In genomic region chr9:111868475-111868874, GRCh38 we compare ENCODE assay signal across 28 cellular contexts.
"Had no signal": no experiment of that assay in that cellular context is flagged by ENCODE, and none has a peak within 500 bp of the region (broad histone marks: within the 10 kb centered on the region; RNA-seq: fewer than 3 reads in every experiment).

No MANE protein-coding gene starts in this region.

- ATAC-seq: esophagus mucosa; natural killer cell; stimulated activated memory B cell treated with anti-CD40 and anti-IgM and Interleukin-4, amounts not matched to agents 10 μg/mL and 1 μg/mL and 100 μg/mL, for 72 hours; upper lobe of right lung had no signal

- H3K27me3 Mint-ChIP-seq: activated T-cell treated with anti-CD3 and anti-CD28 coated beads, Interleukin-2, amount 50 U/mL, for 24 hours; stimulated activated memory B cell treated with anti-CD40 and anti-IgM and Interleukin-4, amounts not matched to agents 10 μg/mL and 1 μg/mL and 100 μg/mL, for 72 hours had no signal

- H3K4me3 ChIP-seq: left ventricle myocardium inferior, lung, right atrium auricular region, smooth muscle cell, suprapubic skin, tibial artery, upper lobe of right lung had no signal

- H3K36me3 ChIP-seq: left ventricle myocardium inferior, right atrium auricular region, suprapubic skin, tibial artery, upper lobe of right lung had no signal

- H3K4me1 ChIP-seq: left ventricle myocardium inferior, right atrium auricular region, suprapubic skin, tibial artery, upper lobe of right lung had no signal

- H3K36me3 Mint-ChIP-seq: natural killer cell; stimulated activated memory B cell treated with anti-CD40 and anti-IgM and Interleukin-4, amounts not matched to agents 10 μg/mL and 1 μg/mL and 100 μg/mL, for 72 hours had no signal

- H3K27ac Mint-ChIP-seq: activated CD4-positive, alpha-beta memory T cell treated with anti-CD3 and anti-CD28 coated beads, Interleukin-2, amount 10 ng/mL, durations not matched to agents 7 days and 5 days; activated CD4-positive, alpha-beta T cell treated with anti-CD3 and anti-CD28 coated beads, Interleukin-2, amount 10 ng/mL, durations not matched to agents 7 days and 5 days; activated T-cell treated with anti-CD3 and anti-CD28 coated beads, Interleukin-2, amount 50 U/mL, for 24 hours; natural killer cell; stimulated activated memory B cell treated with anti-CD40 and anti-IgM and Interleukin-4, amounts not matched to agents 10 μg/mL and 1 μg/mL and 100 μg/mL, for 72 hours had no signal

- H3K27me3 ChIP-seq: right atrium auricular region, suprapubic skin, tibial artery, upper lobe of right lung had no signal

- H3K4me3 Mint-ChIP-seq: activated CD4-positive, alpha-beta memory T cell treated with anti-CD3 and anti-CD28 coated beads, Interleukin-2, amount 10 ng/mL, durations not matched to agents 7 days and 5 days; activated CD4-positive, alpha-beta T cell treated with anti-CD3 and anti-CD28 coated beads, Interleukin-2, amount 10 ng/mL, durations not matched to agents 7 days and 5 days; activated T-cell treated with anti-CD3 and anti-CD28 coated beads, Interleukin-2, amount 50 U/mL, for 24 hours; natural killer cell; stimulated activated memory B cell treated with anti-CD40 and anti-IgM and Interleukin-4, amounts not matched to agents 10 μg/mL and 1 μg/mL and 100 μg/mL, for 72 hours had no signal

- H3K27ac ChIP-seq: left ventricle myocardium inferior, right atrium auricular region, suprapubic skin, tibial artery, upper lobe of right lung had no signal

- H3K4me2 ChIP-seq: smooth muscle cell had no signal

- H3K9me3 Mint-ChIP-seq: activated CD4-positive, alpha-beta T cell treated with anti-CD3 and anti-CD28 coated beads, Interleukin-2, amount 10 ng/mL, durations not matched to agents 7 days and 5 days; natural killer cell had no signal

- DNase-seq: activated CD4-positive, alpha-beta memory T cell treated with anti-CD3 and anti-CD28 coated beads, Interleukin-2, amount 10 ng/mL, durations not matched to agents 7 days and 5 days; activated CD4-positive, alpha-beta T cell treated with anti-CD3 and anti-CD28 coated beads for 1 hour; activated CD4-positive, alpha-beta T cell treated with anti-CD3 and anti-CD28 coated beads, Interleukin-2, amount 10 ng/mL, durations not matched to agents 7 days and 5 days; activated CD8-positive, alpha-beta memory T cell treated with anti-CD3 and anti-CD28 coated beads, Interleukin-2, amount 50 U/mL, for 48 hours; activated gamma-delta T cell treated with Interleukin-2 at 50 U/mL for 16 hours; activated naive CD4-positive, alpha-beta T cell treated with anti-CD3 and anti-CD28 coated beads, Interleukin-2, amount 50 U/mL, for 16 hours; activated T-cell treated with anti-CD3 and anti-CD28 coated beads, Interleukin-2, amount 50 U/mL, for 24 hours; amniotic stem cell; caudate nucleus; foreskin fibroblast; head of caudate nucleus; hippocampal formation; islet precursor cell; left ventricle myocardium inferior; mesendoderm; natural killer cell; stimulated activated CD4-positive, alpha-beta T cell treated with anti-CD3 and anti-CD28 coated beads, Interleukin-1b, Interleukin-23, amount 100 ng/mL, for 48 hours; stimulated activated CD4-positive, alpha-beta T cell treated with anti-CD3 and anti-CD28 coated beads, Interleukin-4, amount 100 ng/mL, for 4 hours; stimulated activated CD8-positive, alpha-beta memory T cell treated with anti-CD3 and anti-CD28 coated beads, Interleukin-4, amount 100 ng/mL, for 48 hours; T1000; tibial artery; upper lobe of right lung had no signal

- H3K4me1 Mint-ChIP-seq: natural killer cell had no signal

- H3K9me3 ChIP-seq: right atrium auricular region, suprapubic skin, tibial artery, upper lobe of right lung had no signal
